ENCODE assay signal across 1 cellular context in the genomic region with DNA sequence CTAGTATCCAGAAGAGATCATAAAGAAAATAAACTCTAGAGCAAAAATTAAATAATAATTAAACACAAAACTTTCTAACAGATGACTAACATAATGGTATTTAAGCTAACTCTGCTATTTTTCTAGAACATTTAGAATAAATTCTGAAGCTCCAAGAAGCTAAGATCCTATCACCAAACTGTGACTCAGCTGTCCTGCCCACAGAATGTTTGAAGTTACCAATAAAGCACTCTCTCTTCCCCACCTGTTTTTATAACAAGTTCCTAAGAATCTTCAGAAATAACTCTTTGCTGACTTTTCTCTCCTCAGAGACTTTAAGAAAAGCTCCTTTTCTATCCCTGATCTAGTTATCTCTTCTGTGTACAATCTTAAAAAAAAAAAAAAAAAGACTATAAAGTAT.
TF ChIP-seq lines count a peak whose summit lies in the region.

No MANE protein-coding gene starts in this region.

TF ChIP-seq in IMR-90, 13 proteins besides CTCF, POLR2A, EP300 and RAD21 (continued from another document):
- TF ChIP-seq CEBPB (IDR thresholded peaks at IDR 0.05; ENCODE audit: low read depth, low read length): no peak
- TF ChIP-seq MAZ (IDR thresholded peaks at IDR 0.05; ENCODE audit: borderline replicate concordance, low read depth, low read length): no peak
- TF ChIP-seq NFE2L2 (IDR thresholded peaks at IDR 0.05; ENCODE audit: low read depth, low read length): no peak
- TF ChIP-seq, protein P1, sequence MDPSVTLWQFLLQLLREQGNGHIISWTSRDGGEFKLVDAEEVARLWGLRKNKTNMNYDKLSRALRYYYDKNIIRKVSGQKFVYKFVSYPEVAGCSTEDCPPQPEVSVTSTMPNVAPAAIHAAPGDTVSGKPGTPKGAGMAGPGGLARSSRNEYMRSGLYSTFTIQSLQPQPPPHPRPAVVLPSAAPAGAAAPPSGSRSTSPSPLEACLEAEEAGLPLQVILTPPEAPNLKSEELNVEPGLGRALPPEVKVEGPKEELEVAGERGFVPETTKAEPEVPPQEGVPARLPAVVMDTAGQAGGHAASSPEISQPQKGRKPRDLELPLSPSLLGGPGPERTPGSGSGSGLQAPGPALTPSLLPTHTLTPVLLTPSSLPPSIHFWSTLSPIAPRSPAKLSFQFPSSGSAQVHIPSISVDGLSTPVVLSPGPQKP (IDR thresholded peaks at IDR 0.05; ENCODE audit: borderline replicate concordance, low read depth, low read length): no peak
- TF ChIP-seq CHD1 (IDR thresholded peaks at IDR 0.05; ENCODE audit: low read depth, low read length): no peak
